Comparison of ENCODE assay signal across 29 cellular contexts in genomic region chr9:75036793-75037192, GRCh38.
"Had no signal": no experiment of that assay in that cellular context is flagged by ENCODE, and none has a peak within 500 bp of the region (broad histone marks: within the 10 kb centered on the region; RNA-seq: fewer than 3 reads in every experiment).

No MANE protein-coding gene starts in this region.

- H3K27ac ChIP-seq: colonic mucosa, epithelial cell of prostate, esophagus squamous epithelium, gastrocnemius medialis, heart right ventricle, left lung, lower lobe of right lung had no signal

- H3K9me3 ChIP-seq: colonic mucosa, esophagus squamous epithelium, gastrocnemius medialis, heart right ventricle, left lung, lower lobe of right lung, mucosa of descending colon had no signal

- H3K27ac Mint-ChIP-seq: dendritic cell treated with granulocyte-macrophage colony-stimulating factor and Interleukin-4, amounts not matched to agents 40 ng/mL and 50 ng/mL, for 4 days; effector memory CD8-positive, alpha-beta T cell; endodermal cell; immature natural killer cell; mesothelial cell of epicardium; naive B cell had no signal

- H3K27me3 ChIP-seq: colonic mucosa, gastrocnemius medialis, left lung had no signal

- ATAC-seq: effector memory CD8-positive, alpha-beta T cell; esophagus mucosa; gastrocnemius medialis; heart right ventricle; left colon; left lung; left ventricle myocardium superior; lower lobe of right lung; mucosa of descending colon had no signal

- H3K4me1 ChIP-seq: colonic mucosa, esophagus squamous epithelium, gastrocnemius medialis, heart right ventricle, left lung, lower lobe of right lung had no signal

- H3K36me3 ChIP-seq: colonic mucosa, esophagus squamous epithelium, gastrocnemius medialis, heart right ventricle, left lung, lower lobe of right lung had no signal

- H3K36me3 Mint-ChIP-seq: immature natural killer cell, mesothelial cell of epicardium, naive B cell had no signal

- H3K9me3 Mint-ChIP-seq: dendritic cell treated with granulocyte-macrophage colony-stimulating factor and Interleukin-4, amounts not matched to agents 40 ng/mL and 50 ng/mL, for 4 days; effector memory CD8-positive, alpha-beta T cell; immature natural killer cell; mesothelial cell of epicardium; naive B cell had no signal

- H3K4me1 Mint-ChIP-seq: endodermal cell, immature natural killer cell, naive B cell had no signal

- DNase-seq: colonic mucosa; cortex of kidney; effector CD8-positive, alpha-beta T cell; effector memory CD8-positive, alpha-beta T cell; endodermal cell; erythroblast; esophagus squamous epithelium; foreskin fibroblast; foreskin melanocyte; gastrocnemius medialis; glutamatergic neuron; head of caudate nucleus; heart right ventricle; hippocampal formation; immature natural killer cell; islet precursor cell; kidney; kidney glomerular epithelial cell; left colon; left lung; left ventricle myocardium superior; lower lobe of right lung; mesenchymal stem cell; mucosa of descending colon; naive B cell had no signal

- H3K4me3 Mint-ChIP-seq: dendritic cell treated with granulocyte-macrophage colony-stimulating factor and Interleukin-4, amounts not matched to agents 40 ng/mL and 50 ng/mL, for 4 days; effector memory CD8-positive, alpha-beta T cell; endodermal cell; immature natural killer cell; mesothelial cell of epicardium; naive B cell had no signal

- H3K4me3 ChIP-seq: colonic mucosa, esophagus squamous epithelium, gastrocnemius medialis, heart right ventricle, left lung, lower lobe of right lung, mucosa of descending colon had no signal
